17 cellular contexts compared by ENCODE assay signal in the genomic region with DNA sequence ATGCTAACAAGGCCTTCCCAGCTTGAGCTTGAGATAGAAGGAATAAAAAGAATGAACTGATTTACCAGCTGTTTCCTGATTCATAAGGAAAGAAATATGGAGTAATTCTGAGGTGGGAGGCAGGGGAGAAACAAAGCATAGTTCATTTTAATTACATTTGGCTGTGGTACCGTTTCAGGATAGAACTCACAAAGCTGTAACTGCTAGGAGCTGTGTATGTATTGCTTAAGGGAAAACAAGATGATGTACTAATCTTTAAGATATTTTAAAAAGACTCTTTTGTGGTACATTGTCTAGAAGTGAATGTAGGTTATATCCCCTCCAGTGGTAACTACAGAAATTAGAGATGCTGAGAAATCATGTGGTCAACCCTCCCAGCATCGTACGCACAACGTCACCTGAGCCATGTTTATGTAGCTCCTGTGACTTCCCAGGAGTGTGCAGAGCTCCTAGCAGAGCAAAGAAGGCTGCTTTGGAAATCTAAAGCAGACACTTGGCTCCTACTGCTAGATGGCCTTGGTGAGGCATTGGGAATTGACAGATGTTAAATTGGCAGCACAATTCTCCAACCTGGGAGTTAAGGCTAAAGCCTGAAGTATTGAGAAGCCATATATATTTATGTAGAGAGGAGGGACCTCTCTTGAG.
"Had no signal": no experiment of that assay in that cellular context is flagged by ENCODE, and none has a peak within 500 bp of the region (broad histone marks: within the 10 kb centered on the region; RNA-seq: fewer than 3 reads in every experiment).

No MANE protein-coding gene starts in this region.

- H3K27ac ChIP-seq: ascending aorta, cardiac muscle cell, coronary artery, heart left ventricle, left lung, parathyroid adenoma, transverse colon, WERI-Rb-1 had no signal

- ATAC-seq: activated CD8-positive, alpha-beta T cell treated with anti-CD3 and anti-CD28 coated beads, Interleukin-2, amount 10 ng/mL, durations not matched to agents 7 days and 5 days; left lung; T-cell had no signal

- H3K4me1 ChIP-seq: ascending aorta, left lung, spleen, transverse colon had no signal

- H3K27me3 ChIP-seq: ascending aorta, cardiac muscle cell, heart left ventricle, left lung, spleen, transverse colon had no signal

- DNase-seq: activated CD4-positive, alpha-beta T cell treated with anti-CD3 and anti-CD28 coated beads for 4 hours; activated CD8-positive, alpha-beta memory T cell treated with anti-CD3 and anti-CD28 coated beads, Interleukin-2, amount 50 U/mL, for 48 hours; activated CD8-positive, alpha-beta T cell treated with anti-CD3 and anti-CD28 coated beads, Interleukin-2, amount 10 ng/mL, durations not matched to agents 7 days and 5 days; effector CD4-positive, alpha-beta T cell; heart left ventricle; left lung; spleen; stimulated activated CD4-positive, alpha-beta T cell treated with anti-CD3 and anti-CD28 coated beads, Interleukin-2, amount 100 ng/mL, for 24 hours; stimulated activated naive CD4-positive, alpha-beta T cell; substantia nigra; T-cell; transverse colon; WERI-Rb-1 had no signal

- H3K4me3 ChIP-seq: ascending aorta, cardiac muscle cell, coronary artery, heart left ventricle, left lung, spleen, transverse colon had no signal

- H3K9me3 ChIP-seq: ascending aorta, heart left ventricle, left lung, spleen, transverse colon had no signal

- H3K36me3 ChIP-seq: ascending aorta, cardiac muscle cell, heart left ventricle, left lung, spleen, transverse colon, WERI-Rb-1 had no signal
